In the genomic region with DNA sequence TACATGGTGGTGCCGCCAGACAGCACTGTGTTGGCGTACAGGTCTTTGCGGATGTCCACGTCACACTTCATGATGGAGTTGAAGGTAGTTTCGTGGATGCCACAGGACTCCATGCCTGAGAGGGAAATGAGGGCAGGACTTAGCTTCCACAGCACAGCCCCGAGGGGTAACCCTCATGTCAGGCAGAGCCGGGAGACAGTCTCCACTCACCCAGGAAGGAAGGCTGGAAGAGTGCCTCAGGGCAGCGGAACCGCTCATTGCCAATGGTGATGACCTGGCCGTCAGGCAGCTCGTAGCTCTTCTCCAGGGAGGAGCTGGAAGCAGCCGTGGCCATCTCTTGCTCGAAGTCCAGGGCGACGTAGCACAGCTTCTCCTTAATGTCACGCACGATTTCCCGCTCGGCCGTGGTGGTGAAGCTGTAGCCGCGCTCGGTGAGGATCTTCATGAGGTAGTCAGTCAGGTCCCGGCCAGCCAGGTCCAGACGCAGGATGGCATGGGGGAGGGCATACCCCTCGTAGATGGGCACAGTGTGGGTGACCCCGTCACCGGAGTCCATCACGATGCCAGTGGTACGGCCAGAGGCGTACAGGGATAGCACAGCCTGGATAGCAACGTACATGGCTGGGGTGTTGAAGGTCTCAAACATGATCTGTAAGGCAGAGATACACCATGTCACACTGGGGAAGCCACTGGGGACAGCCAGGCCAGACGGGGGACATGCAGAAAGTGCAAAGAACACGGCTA, we compare ENCODE assay signal across 8 cellular contexts. TPM values are rescaled to one million over a fixed set of nuclear protein-coding genes. Genes with fewer than 3 reads are reported as not detected.
DNase-seq lines count a peak whose midpoint lies in the region; ATAC-seq and TF ChIP-seq lines count a peak whose summit lies in the region.

No MANE protein-coding gene starts in this region.

- DNase-seq in T-helper 2 cell treated with Interferon-gamma antibody and Interleukin-4, amounts not matched to agents 5 μg/mL and 100 μg/mL, for 36 hours (ENCODE audit: low spot score) = no peak
- DNase-seq in colonic mucosa (peak; percentile 52), medulla oblongata (ENCODE audit: extremely low spot score) (peak; percentile 12), testis (no peak), NCI-H345 (lab: John Stamatoyannopoulos, UW) (no peak), DMS 273 (lab: John Stamatoyannopoulos, UW; ENCODE audit: unreplicated experiment) (no peak)

- peak overlapping the region; percentile 97 for H3K4me3 ChIP-seq in colonic mucosa
- H3K4me3 ChIP-seq in testis = peak overlapping the region; percentile 100

- peak overlapping the region; percentile 91 to 93 for H3K9ac ChIP-seq in colonic mucosa (ENCODE audit: low read depth in 2 of 2, low read length in 2 of 2)

- peak overlapping the region; percentile 100 for H3K4me3 Mint-ChIP-seq in T-helper 2 cell treated with Interferon-gamma antibody and Interleukin-4, amounts not matched to agents 5 μg/mL and 100 μg/mL, for 36 hours

- peak overlapping the region; percentile 99 for H3K27ac Mint-ChIP-seq in T-helper 2 cell treated with Interferon-gamma antibody and Interleukin-4, amounts not matched to agents 5 μg/mL and 100 μg/mL, for 36 hours

- H3K36me3 ChIP-seq in colonic mucosa (peaks cover 24% of the 10 kb centered on the region), testis (ENCODE audit: low read depth, missing control alignments) (no peaks in the 10 kb centered on the region)

- no peak for ATAC-seq in GM18511 (IDR thresholded peaks at IDR 0.05; ENCODE audit: unreplicated experiment)

- H3K9me3 Mint-ChIP-seq in T-helper 2 cell treated with Interferon-gamma antibody and Interleukin-4, amounts not matched to agents 5 μg/mL and 100 μg/mL, for 36 hours = no peaks in the 10 kb centered on the region

- TF ChIP-seq POLR2A in GM15510 (IDR thresholded peaks at IDR 0.05; ENCODE audit: borderline replicate concordance, extremely low read depth, insufficient read length) = peak; percentile 52
- no peak for TF ChIP-seq POLR2A in testis (IDR thresholded peaks at IDR 0.05)

- H3K36me3 Mint-ChIP-seq in T-helper 2 cell treated with Interferon-gamma antibody and Interleukin-4, amounts not matched to agents 5 μg/mL and 100 μg/mL, for 36 hours (ENCODE audit: low read depth) = peaks cover 55% of the 10 kb centered on the region

- no peak for TF ChIP-seq CTCF in colonic mucosa (IDR thresholded peaks at IDR 0.05)
- TF ChIP-seq CTCF in testis (IDR thresholded peaks at IDR 0.05) = no peak

- peaks cover 35% of the 10 kb centered on the region for H3K4me1 Mint-ChIP-seq in T-helper 2 cell treated with Interferon-gamma antibody and Interleukin-4, amounts not matched to agents 5 μg/mL and 100 μg/mL, for 36 hours (ENCODE audit: low read depth)

- 31 to 34% methylated on average over 2 to 34 of the region's 34 CpGs for WGBS in testis, 2 donors

- intact Hi-C loops in colonic mucosa (cut with DNase I) (no loop called here), testis (cut with DNase I; ENCODE audit: low total_unique reads) (no loop called here)

- H3K9me3 ChIP-seq in colonic mucosa = no peaks in the 10 kb centered on the region
- H3K9me3 ChIP-seq in testis = no peaks in the 10 kb centered on the region

- peaks cover 8% of the 10 kb centered on the region for H3K27me3 Mint-ChIP-seq in T-helper 2 cell treated with Interferon-gamma antibody and Interleukin-4, amounts not matched to agents 5 μg/mL and 100 μg/mL, for 36 hours (ENCODE audit: low read depth)

- H3K27ac ChIP-seq in colonic mucosa (peak overlapping the region; percentile 100), testis (peak overlapping the region; percentile 99 to 100)

- peaks cover 7% of the 10 kb centered on the region for H3K4me1 ChIP-seq in colonic mucosa
- H3K4me1 ChIP-seq in testis = peaks cover 38% of the 10 kb centered on the region

- no peaks in the 10 kb centered on the region for H3K27me3 ChIP-seq in colonic mucosa
- no peaks in the 10 kb centered on the region for H3K27me3 ChIP-seq in testis

RNA-seq across cellular contexts. Expression of a gene that starts 2.2 kb away (rescaled TPM):
- total RNA-seq in colonic mucosa (1,000 to 10,000 TPM; 4,879 to 5,787 TPM), testis (1,000 to 10,000 TPM; 2,150 to 2,308 TPM)
- 1,856 TPM for polyA plus RNA-seq in testis (ENCODE audit: insufficient read depth, low read depth, low replicate concordance)

RNA-seq across cellular contexts. Expression of a gene that starts 14.6 kb away (rescaled TPM):
- total RNA-seq in colonic mucosa (10 to 100 TPM in 1 of 2 donors, 1 to 10 TPM in 1; 6.2 to 12.7 TPM), testis (10 to 100 TPM; 16.1 to 18.5 TPM)
- polyA plus RNA-seq in testis (ENCODE audit: insufficient read depth, low read depth, low replicate concordance) = 5.6 TPM

Comparison
In these comparisons a context has a peak if more than half of its experiments do, and no peak if none do; other contexts are left out.
1. DNase-seq: peak in colonic mucosa (single experiment) and medulla oblongata (single experiment); none in T-helper 2 cell treated with Interferon-gamma antibody and Interleukin-4, amounts not matched to agents 5 μg/mL and 100 μg/mL, for 36 hours (single experiment), testis (single experiment), NCI-H345 (single experiment) and DMS 273 (single experiment).